ENCODE assay signal across 18 cellular contexts in genomic region chr2:215414674-215415073, GRCh38.
"Had no signal": no experiment of that assay in that cellular context is flagged by ENCODE, and none has a peak within 500 bp of the region (broad histone marks: within the 10 kb centered on the region; RNA-seq: fewer than 3 reads in every experiment).

No MANE protein-coding gene starts in this region.

- H3K9me3 Mint-ChIP-seq: activated T-cell treated with anti-CD3 and anti-CD28 coated beads, Interleukin-2, amount 50 U/mL, for 4 hours; stimulated activated naive CD8-positive, alpha-beta T cell treated with anti-CD3 and anti-CD28 coated beads, Interleukin-15, Interleukin-2, amounts not matched to agents 100 ng/mL and 50 ng/mL, for 24 hours; T-helper 1 cell treated with Interleukin-12 subunit alpha and Interleukin-12 subunit beta and Interleukin-4 antibody, amounts not matched to agents 30 μg/mL and 1 μg/mL, for 36 hours had no signal

- H3K27ac Mint-ChIP-seq: activated naive CD8-positive, alpha-beta T cell treated with anti-CD3 and anti-CD28 coated beads for 36 hours; naive thymus-derived CD4-positive, alpha-beta T cell; stimulated activated naive CD8-positive, alpha-beta T cell treated with anti-CD3 and anti-CD28 coated beads, Interleukin-15, Interleukin-2, amounts not matched to agents 100 ng/mL and 50 ng/mL, for 24 hours; T-helper 1 cell treated with Interleukin-12 subunit alpha and Interleukin-12 subunit beta and Interleukin-4 antibody, amounts not matched to agents 30 μg/mL and 1 μg/mL, for 36 hours had no signal

- H3K9me3 ChIP-seq: lower lobe of right lung, psoas muscle, thoracic aorta, uterus had no signal

- H3K4me3 Mint-ChIP-seq: activated naive CD8-positive, alpha-beta T cell treated with anti-CD3 and anti-CD28 coated beads for 36 hours; activated T-cell treated with anti-CD3 and anti-CD28 coated beads, Interleukin-2, amount 50 U/mL, for 4 hours; naive thymus-derived CD4-positive, alpha-beta T cell; stimulated activated naive CD8-positive, alpha-beta T cell treated with anti-CD3 and anti-CD28 coated beads, Interleukin-15, Interleukin-2, amounts not matched to agents 100 ng/mL and 50 ng/mL, for 24 hours; T-helper 1 cell treated with Interleukin-12 subunit alpha and Interleukin-12 subunit beta and Interleukin-4 antibody, amounts not matched to agents 30 μg/mL and 1 μg/mL, for 36 hours had no signal

- H3K27me3 ChIP-seq: cardiac muscle cell, uterus had no signal

- DNase-seq: activated gamma-delta T cell; activated naive CD8-positive, alpha-beta T cell treated with anti-CD3 and anti-CD28 coated beads for 36 hours; activated T-cell treated with anti-CD3 and anti-CD28 coated beads, Interleukin-2, amount 50 U/mL, for 4 hours; aorta; effector CD4-positive, alpha-beta T cell; hippocampal formation; kidney glomerular epithelial cell; lower lobe of right lung; naive thymus-derived CD4-positive, alpha-beta T cell; psoas muscle; stimulated activated CD4-positive, alpha-beta T cell treated with anti-CD3 and anti-CD28 coated beads, Interleukin-4, amount 100 ng/mL, for 1 hour; stimulated activated CD8-positive, alpha-beta memory T cell treated with anti-CD3 and anti-CD28 coated beads, Interleukin-4, amount 100 ng/mL, for 48 hours; uterus had no signal

- H3K4me1 ChIP-seq: psoas muscle, uterus had no signal

- H3K36me3 Mint-ChIP-seq: activated naive CD8-positive, alpha-beta T cell treated with anti-CD3 and anti-CD28 coated beads for 36 hours had no signal

- H3K36me3 ChIP-seq: uterus had no signal

- H3K4me3 ChIP-seq: cardiac muscle cell, coronary artery, lower lobe of right lung, psoas muscle, thoracic aorta, uterus had no signal

- ATAC-seq: activated T-cell treated with anti-CD3 and anti-CD28 coated beads, Interleukin-2, amount 50 U/mL, for 4 hours; lower lobe of right lung; naive thymus-derived CD4-positive, alpha-beta T cell; psoas muscle had no signal

- H3K27ac ChIP-seq: cardiac muscle cell, coronary artery, lower lobe of right lung, psoas muscle, uterus had no signal
